Comparison of ENCODE assay signal across 19 cellular contexts in the genomic region with DNA sequence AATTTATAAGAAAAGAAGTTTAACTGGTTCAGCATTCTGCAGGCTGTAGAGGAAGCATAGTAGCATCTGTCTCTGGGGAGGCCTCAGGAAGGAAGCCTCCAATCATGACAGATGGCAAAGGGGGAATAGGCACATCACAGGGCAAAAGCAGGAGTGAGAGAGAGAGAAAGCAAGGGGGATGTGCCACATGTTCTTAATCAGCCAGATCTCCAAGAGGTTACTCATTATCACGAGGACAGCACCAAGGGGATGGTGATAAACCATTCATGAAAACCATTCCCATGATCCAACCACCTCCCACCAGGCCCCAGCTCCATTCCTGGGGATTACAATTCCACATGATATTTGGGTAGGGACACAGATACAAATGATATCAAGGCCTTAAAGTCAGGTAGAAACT.
A peak's percentile ranks its signal among the peaks of the same experiment; 100 is the strongest.
DNase-seq lines count a peak whose midpoint lies in the region; ATAC-seq, FAIRE-seq and TF ChIP-seq lines count a peak whose summit lies in the region.
"Had no signal": no experiment of that assay in that cellular context is flagged by ENCODE, and none has a peak within 500 bp of the region (broad histone marks: within the 10 kb centered on the region; RNA-seq: fewer than 3 reads in every experiment).

No MANE protein-coding gene starts in this region.

- no peaks in the 10 kb centered on the region for H4K20me1 ChIP-seq in GM23248 (ENCODE audit: insufficient read depth)

- no peaks in the 10 kb centered on the region for H3K9me2 ChIP-seq in GM23248 (ENCODE audit: insufficient read depth)

- no peak for FAIRE-seq in H54 (lab: Jason Lieb, UNC)
- FAIRE-seq: GM12891 had no signal

- H3F3A ChIP-seq in GM23248 (ENCODE audit: insufficient read depth) = no peaks in the 10 kb centered on the region

- H2AFZ ChIP-seq in GM23248 = no peak overlapping the region

- H3K4me3 ChIP-seq in GM23248 = no peak overlapping the region

- H3K4me1 ChIP-seq in GM23248 (ENCODE audit: insufficient read depth) = no peaks in the 10 kb centered on the region

- in situ Hi-C loops in GM23248 (cut with MboI) = no loop called here

- H3K4me2 ChIP-seq in GM23248 (ENCODE audit: unreplicated experiment) = no peak overlapping the region

- no peaks in the 10 kb centered on the region for H3K27me3 ChIP-seq in GM23248 (replicated peaks; ENCODE audit: insufficient read depth)

- DNase-seq in GM23248 (peak; percentile 29), NCI-H524 (lab: John Stamatoyannopoulos, UW) (peak; percentile 85 to 95), foreskin melanocyte (peak; percentile 11), DMS53 (lab: John Stamatoyannopoulos, UW) (no peak), H54 (ENCODE audit: insufficient read length, low spot score) (no peak)
- no peak for DNase-seq in stimulated activated naive CD4-positive, alpha-beta T cell (lab: John Stamatoyannopoulos, UW)
- DNase-seq: COR-L47; GOT3; KG1; MM.1S; NCI-H1105; NCI-H2029; NCI-H526; NK-92 treated with Interleukin-12 subunit alpha and Interleukin-12 subunit beta, amount 100 ng/mL, for 24 hours; OCI-M1 had no signal

- no peak overlapping the region for H3K9ac ChIP-seq in GM23248

- H3K27ac ChIP-seq in GM23248 = no peak overlapping the region
- H3K27ac ChIP-seq: HL-60, RWPE1 had no signal

- no peak for ATAC-seq in GM19467 (IDR thresholded peaks at IDR 0.05; ENCODE audit: unreplicated experiment)

- no peaks in the 10 kb centered on the region for H3K9me3 ChIP-seq in GM23248 (ENCODE audit: low read depth)

- no peak for TF ChIP-seq POLR2A in H54 (IDR thresholded peaks at IDR 0.05; ENCODE audit: low read depth, low read length)

- no peaks in the 10 kb centered on the region for H3K36me3 ChIP-seq in GM23248 (ENCODE audit: low read depth)

- H3K79me2 ChIP-seq in GM23248 (ENCODE audit: insufficient read depth) = no peaks in the 10 kb centered on the region

- WGBS in GM23248 (ENCODE audit: low coverage in 1 of 2, low lambda C conversion rate in 2 of 2, missing lambda C conversion rate in 2 of 2), 2 experiments = 48 to 50% methylated on average over 1 of the region's 1 CpG

Comparison
In these comparisons a context has a peak if more than half of its experiments do, and no peak if none do; other contexts are left out.
1. DNase-seq: peak in GM23248 (single experiment), NCI-H524 (2 of 2) and foreskin melanocyte (single experiment); none in DMS53 (single experiment), H54 (single experiment) and stimulated activated naive CD4-positive, alpha-beta T cell (0 of 6).